ENCODE assay signal across 8 cellular contexts in genomic region chr20:45293041-45294002, GRCh38. TPM values are rescaled to one million over a fixed set of nuclear protein-coding genes. Genes with fewer than 3 reads are reported as not detected.
DNase-seq lines count a peak whose midpoint lies in the region; ATAC-seq and TF ChIP-seq lines count a peak whose summit lies in the region.

No MANE protein-coding gene starts in this region.

- no peaks in the 10 kb centered on the region for H3K27me3 Mint-ChIP-seq in MCF 10A (ENCODE audit: insufficient read depth, unreplicated experiment)

- peaks cover 42% of the 10 kb centered on the region for H3K27me3 ChIP-seq in iPS-20b (ENCODE audit: insufficient read depth, low read length)

- H3K4me1 Mint-ChIP-seq in MCF 10A (ENCODE audit: insufficient read depth, unreplicated experiment), result peaks cover 12% of the 10 kb centered on the region

- H3K36me3 ChIP-seq in iPS-20b (ENCODE audit: insufficient read depth, low read depth, low read length), result no peaks in the 10 kb centered on the region

- intact Hi-C loops in MCF 10A (cut with micrococcal nuclease), result loop anchor here (5.0 kb wide), 2 partner anchors 171 to 406 kb away; partner anchors contain the start of genes WFDC12 and YWHAB

- H3K9me3 ChIP-seq in iPS-20b (ENCODE audit: insufficient read depth, low read depth, low read length), result peaks cover 11% of the 10 kb centered on the region

- peak overlapping the region; percentile 64 for H3K4me3 Mint-ChIP-seq in MCF 10A (ENCODE audit: unreplicated experiment)

- no peaks in the 10 kb centered on the region for H3K9me3 Mint-ChIP-seq in MCF 10A (ENCODE audit: unreplicated experiment)

- H3K4me3 ChIP-seq in iPS-20b (ENCODE audit: low read length), result peak overlapping the region; percentile 66
- H3K4me3 ChIP-seq in skin epidermis, result peak overlapping the region; percentile 29 to 55 (median 39)

- peak overlapping the region; percentile 58; the same call in 1 of the 2 replicates for H3K9ac ChIP-seq in iPS-20b (ENCODE audit: low read depth, low read length)

- ATAC-seq in GM19467 (IDR thresholded peaks at IDR 0.05; ENCODE audit: unreplicated experiment) (peak; percentile 77), GM21381 (IDR thresholded peaks at IDR 0.05; ENCODE audit: unreplicated experiment) (no peak)

- H3K27ac ChIP-seq in VCaP (peak overlapping the region; percentile 74; the same call in 1 of the 2 replicates), iPS-20b (ENCODE audit: low read length) (peak overlapping the region; percentile 48), skin epidermis (peak overlapping the region in 10 of 21 experiments; percentile 29 to 70 (median 54))

- DNase-seq in AG08395 (ENCODE audit: low spot score), result peak; percentile 85
- peak; percentile 74 for DNase-seq in NCI-H146 (lab: John Stamatoyannopoulos, UW)
- DNase-seq in MCF 10A (ENCODE audit: unreplicated experiment), result peak; percentile 79

- no peak overlapping the region for H3K27ac Mint-ChIP-seq in MCF 10A (ENCODE audit: low read depth, unreplicated experiment)

- H3K36me3 Mint-ChIP-seq in MCF 10A (ENCODE audit: insufficient read depth, unreplicated experiment), result no peaks in the 10 kb centered on the region

- CTCF ChIA-PET in MCF 10A (lab: Yijun Ruan, JAX), result interaction anchor here (0.6 to 7.9 kb wide), 103 partner anchors 7 to 1380 kb away, joined by 3 to 167 read pairs (median 5); partner anchors contain the start of genes KCNS1, MATN4, RBPJL and SEMG1

- POLR2A ChIA-PET in MCF 10A (lab: Yijun Ruan, JAX), result interaction anchor here (0.5 to 2.0 kb wide), 18 partner anchors 24 to 1114 kb away, joined by 3 to 11 read pairs (median 3); partner anchors contain the start of gene SLPI

- H3K4me1 ChIP-seq in iPS-20b (ENCODE audit: insufficient read depth, low read length), result peaks cover 5% of the 10 kb centered on the region; the same call in 1 of the 2 replicates

- BruUV-seq in MCF 10A (replicated peaks; lab: Mats Ljungman, UMichigan), result no TSS peak

- TF ChIP-seq CTCF in VCaP (conservative IDR thresholded peaks at IDR 0.05) (peak; percentile 99), MCF 10A (IDR thresholded peaks at IDR 0.05; ENCODE audit: unreplicated experiment) (peak; percentile 97)

RNA-seq across cellular contexts. Expression of gene RBPJL, which starts 13.3 kb away (rescaled TPM):
- not detected in 2 replicates for total RNA-seq in MCF 10A (2022)

RNA-seq across cellular contexts. Expression of gene MATN4, which starts 14.8 kb away (rescaled TPM):
- total RNA-seq in MCF 10A (2022), result 0.20 TPM in 1 of 2 replicates, not detected in the other

RNA-seq across cellular contexts. Expression of gene SLPI, which starts 39.0 kb away (rescaled TPM):
- 273 and 284 TPM in 2 replicates for total RNA-seq in MCF 10A (2022)

RNA-seq across cellular contexts. Expression of gene SDC4, which starts 54.9 kb away (rescaled TPM):
- 180 and 209 TPM in 2 replicates for total RNA-seq in MCF 10A (2022)
